15 cellular contexts compared by ENCODE assay signal in genomic region chr3:16113704-16114103, GRCh38.
A peak's percentile ranks its signal among the peaks of the same experiment; 100 is the strongest.
DNase-seq lines count a peak whose midpoint lies in the region; ATAC-seq and TF ChIP-seq lines count a peak whose summit lies in the region.
"Had no signal": no experiment of that assay in that cellular context is flagged by ENCODE, and none has a peak within 500 bp of the region (broad histone marks: within the 10 kb centered on the region; RNA-seq: fewer than 3 reads in every experiment).

No MANE protein-coding gene starts in this region.

- H3K27ac ChIP-seq in tibial artery, result peak overlapping the region; percentile 57 to 60

- peaks cover 4% of the 10 kb centered on the region for H3K9me3 Mint-ChIP-seq in activated naive CD8-positive, alpha-beta T cell treated with anti-CD3 and anti-CD28 coated beads, Interleukin-2, amount 50 U/mL, for 24 hours
- peaks cover 3% of the 10 kb centered on the region for H3K9me3 Mint-ChIP-seq in activated naive CD8-positive, alpha-beta T cell treated with anti-CD3 and anti-CD28 coated beads for 36 hours

- no peaks in the 10 kb centered on the region for H3K27me3 Mint-ChIP-seq in activated naive CD8-positive, alpha-beta T cell treated with anti-CD3 and anti-CD28 coated beads, Interleukin-2, amount 50 U/mL, for 24 hours
- H3K27me3 Mint-ChIP-seq in activated naive CD8-positive, alpha-beta T cell treated with anti-CD3 and anti-CD28 coated beads for 36 hours, result no peaks in the 10 kb centered on the region
- H3K27me3 Mint-ChIP-seq: stimulated activated naive B cell treated with anti-CD40 and anti-IgM and Interleukin-4, amounts not matched to agents 10 μg/mL and 1 μg/mL and 100 μg/mL, for 72 hours had no signal

- H3K4me3 ChIP-seq in foreskin fibroblast (ENCODE audit: low read depth in 1 of 2, low read length in 2 of 2), result no peak overlapping the region
- H3K4me3 ChIP-seq in tibial artery, result no peak overlapping the region

- H3K27ac Mint-ChIP-seq in activated naive CD8-positive, alpha-beta T cell treated with anti-CD3 and anti-CD28 coated beads, Interleukin-2, amount 50 U/mL, for 24 hours, result no peak overlapping the region
- no peak overlapping the region for H3K27ac Mint-ChIP-seq in activated naive CD8-positive, alpha-beta T cell treated with anti-CD3 and anti-CD28 coated beads for 36 hours
- H3K27ac Mint-ChIP-seq: CD8-positive, alpha-beta memory T cell; stimulated activated naive B cell treated with anti-CD40 and anti-IgM and Interleukin-4, amounts not matched to agents 10 μg/mL and 1 μg/mL and 100 μg/mL, for 72 hours; T-helper 1 cell treated with Interleukin-12 subunit alpha and Interleukin-12 subunit beta and Interleukin-4 antibody, amounts not matched to agents 30 μg/mL and 1 μg/mL, for 36 hours had no signal

- H3K4me1 ChIP-seq in tibial artery, result peaks cover 0 to 34% (median 2%) of the 10 kb centered on the region in 4 donors

- no peak for TF ChIP-seq CTCF in foreskin fibroblast (IDR thresholded peaks at IDR 0.05; ENCODE audit: low read depth, low read length)
- TF ChIP-seq CTCF in tibial artery (IDR thresholded peaks at IDR 0.05), result no peak

- H3K36me3 Mint-ChIP-seq in activated naive CD8-positive, alpha-beta T cell treated with anti-CD3 and anti-CD28 coated beads, Interleukin-2, amount 50 U/mL, for 24 hours (ENCODE audit: low read depth), result no peaks in the 10 kb centered on the region
- no peaks in the 10 kb centered on the region for H3K36me3 Mint-ChIP-seq in activated naive CD8-positive, alpha-beta T cell treated with anti-CD3 and anti-CD28 coated beads for 36 hours

- no peaks in the 10 kb centered on the region for H3K27me3 ChIP-seq in tibial artery

- H3K4me3 Mint-ChIP-seq in activated naive CD8-positive, alpha-beta T cell treated with anti-CD3 and anti-CD28 coated beads, Interleukin-2, amount 50 U/mL, for 24 hours, result no peak overlapping the region
- H3K4me3 Mint-ChIP-seq in activated naive CD8-positive, alpha-beta T cell treated with anti-CD3 and anti-CD28 coated beads for 36 hours, result no peak overlapping the region
- H3K4me3 Mint-ChIP-seq: CD8-positive, alpha-beta memory T cell; stimulated activated naive B cell treated with anti-CD40 and anti-IgM and Interleukin-4, amounts not matched to agents 10 μg/mL and 1 μg/mL and 100 μg/mL, for 72 hours; T-helper 1 cell treated with Interleukin-12 subunit alpha and Interleukin-12 subunit beta and Interleukin-4 antibody, amounts not matched to agents 30 μg/mL and 1 μg/mL, for 36 hours had no signal

- DNase-seq in activated naive CD8-positive, alpha-beta T cell treated with anti-CD3 and anti-CD28 coated beads, Interleukin-2, amount 50 U/mL, for 24 hours, result no peak
- no peak for DNase-seq in activated naive CD8-positive, alpha-beta T cell treated with anti-CD3 and anti-CD28 coated beads for 36 hours
- peak; percentile 9 for DNase-seq in amniotic stem cell (lab: John Stamatoyannopoulos, UW)
- DNase-seq in foreskin fibroblast, result peak; percentile 94
- peak in 1 of 2 donors; percentile 81 for DNase-seq in tibial artery
- DNase-seq in HK-2 (ENCODE audit: unreplicated experiment), result no peak
- DNase-seq: amygdala; CD8-positive, alpha-beta memory T cell; GOT3; NCI-H510A treated with DMSO at 0.1 percent for 48 hours; stimulated activated naive B cell treated with anti-CD40 and anti-IgM and Interleukin-4, amounts not matched to agents 10 μg/mL and 1 μg/mL and 100 μg/mL, for 72 hours had no signal

- peak; percentile 62 for ATAC-seq in activated naive CD8-positive, alpha-beta T cell treated with anti-CD3 and anti-CD28 coated beads, Interleukin-2, amount 50 U/mL, for 24 hours
- ATAC-seq in HG03039 (IDR thresholded peaks at IDR 0.05; ENCODE audit: unreplicated experiment) (no peak), GM21786 (IDR thresholded peaks at IDR 0.05; ENCODE audit: unreplicated experiment) (no peak)
- ATAC-seq: Panc1 had no signal

- H3K4me1 Mint-ChIP-seq in activated naive CD8-positive, alpha-beta T cell treated with anti-CD3 and anti-CD28 coated beads, Interleukin-2, amount 50 U/mL, for 24 hours, result no peaks in the 10 kb centered on the region
- no peaks in the 10 kb centered on the region for H3K4me1 Mint-ChIP-seq in activated naive CD8-positive, alpha-beta T cell treated with anti-CD3 and anti-CD28 coated beads for 36 hours
- H3K4me1 Mint-ChIP-seq: CD8-positive, alpha-beta memory T cell; stimulated activated naive B cell treated with anti-CD40 and anti-IgM and Interleukin-4, amounts not matched to agents 10 μg/mL and 1 μg/mL and 100 μg/mL, for 72 hours had no signal

- no peaks in the 10 kb centered on the region for H3K36me3 ChIP-seq in tibial artery

- H3K9me3 ChIP-seq in tibial artery, result no peaks in the 10 kb centered on the region

- intact Hi-C loops in tibial artery (cut with DNase I; ENCODE audit: low total_unique reads), result no loop called here

Comparison
In these comparisons a context has a peak if more than half of its experiments do, and no peak if none do; other contexts are left out.
1. DNase-seq: peak in amniotic stem cell (single experiment) and foreskin fibroblast (2 of 2); none in activated naive CD8-positive, alpha-beta T cell treated with anti-CD3 and anti-CD28 coated beads, Interleukin-2, amount 50 U/mL, for 24 hours (single experiment), activated naive CD8-positive, alpha-beta T cell treated with anti-CD3 and anti-CD28 coated beads for 36 hours (single experiment) and HK-2 (single experiment).